1 cellular context compared by ENCODE assay signal in the genomic region with DNA sequence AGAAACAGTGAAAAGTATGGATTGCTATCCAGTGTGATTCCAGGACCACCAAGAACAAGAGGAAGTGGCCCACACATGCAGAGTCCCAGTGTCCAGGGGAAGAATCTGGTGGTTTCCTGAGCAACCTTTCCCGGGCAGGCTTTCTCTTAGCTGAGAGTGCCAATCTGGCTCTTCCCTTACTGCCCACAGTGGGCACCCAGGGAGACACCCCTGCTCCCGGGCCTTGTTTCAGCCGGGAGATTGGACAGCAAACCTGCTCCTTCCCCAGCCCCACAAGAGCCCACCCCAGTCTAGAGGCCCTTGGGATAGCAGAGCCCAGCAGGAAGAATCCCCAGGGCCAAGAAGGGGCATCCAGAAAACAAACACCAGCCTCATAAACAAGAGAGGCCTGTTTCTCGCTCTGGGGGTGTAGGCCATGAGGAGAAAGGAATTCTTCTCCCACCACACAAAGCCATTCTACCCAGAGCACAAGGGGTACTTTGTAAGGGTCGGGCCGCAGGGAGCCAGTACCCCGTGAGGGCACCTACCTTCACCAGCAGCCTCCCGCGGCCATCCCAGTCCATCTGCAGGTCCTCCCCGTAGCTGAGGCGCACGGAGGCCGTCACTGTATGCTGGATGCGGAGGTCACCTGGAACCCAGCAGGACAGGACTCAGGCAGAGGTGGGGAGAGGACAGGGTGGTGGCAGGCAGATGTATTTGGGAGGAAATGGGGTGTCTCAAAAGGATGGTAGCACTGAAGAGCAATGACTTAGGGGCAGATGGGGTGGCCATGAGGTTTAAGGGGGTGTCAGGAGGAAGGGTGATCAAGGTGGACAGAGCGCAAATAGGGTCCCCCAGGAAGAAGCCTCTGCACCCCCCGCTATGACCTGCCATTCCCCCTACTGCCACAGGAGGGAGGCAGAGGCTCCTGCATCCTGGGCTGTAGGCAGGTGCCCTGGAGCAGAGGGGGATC.
TF ChIP-seq lines count a peak whose summit lies in the region.

No MANE protein-coding gene starts in this region.

TF ChIP-seq in K562, 482 proteins besides CTCF, POLR2A, EP300 and RAD21 (continued from another document):
- no peak for TF ChIP-seq MIER1 (IDR thresholded peaks at IDR 0.05; ENCODE audit: low read depth)
- TF ChIP-seq FOXM1 (IDR thresholded peaks at IDR 0.05; ENCODE audit: low read depth): no peak
- TF ChIP-seq FOXM1 (CRISPR knock-in tag; IDR thresholded peaks at IDR 0.05; ENCODE audit: low read depth): no peak
- no peak for TF ChIP-seq KLF13 (tag; IDR thresholded peaks at IDR 0.05; ENCODE audit: borderline replicate concordance, low read depth)
- TF ChIP-seq, protein P1, sequence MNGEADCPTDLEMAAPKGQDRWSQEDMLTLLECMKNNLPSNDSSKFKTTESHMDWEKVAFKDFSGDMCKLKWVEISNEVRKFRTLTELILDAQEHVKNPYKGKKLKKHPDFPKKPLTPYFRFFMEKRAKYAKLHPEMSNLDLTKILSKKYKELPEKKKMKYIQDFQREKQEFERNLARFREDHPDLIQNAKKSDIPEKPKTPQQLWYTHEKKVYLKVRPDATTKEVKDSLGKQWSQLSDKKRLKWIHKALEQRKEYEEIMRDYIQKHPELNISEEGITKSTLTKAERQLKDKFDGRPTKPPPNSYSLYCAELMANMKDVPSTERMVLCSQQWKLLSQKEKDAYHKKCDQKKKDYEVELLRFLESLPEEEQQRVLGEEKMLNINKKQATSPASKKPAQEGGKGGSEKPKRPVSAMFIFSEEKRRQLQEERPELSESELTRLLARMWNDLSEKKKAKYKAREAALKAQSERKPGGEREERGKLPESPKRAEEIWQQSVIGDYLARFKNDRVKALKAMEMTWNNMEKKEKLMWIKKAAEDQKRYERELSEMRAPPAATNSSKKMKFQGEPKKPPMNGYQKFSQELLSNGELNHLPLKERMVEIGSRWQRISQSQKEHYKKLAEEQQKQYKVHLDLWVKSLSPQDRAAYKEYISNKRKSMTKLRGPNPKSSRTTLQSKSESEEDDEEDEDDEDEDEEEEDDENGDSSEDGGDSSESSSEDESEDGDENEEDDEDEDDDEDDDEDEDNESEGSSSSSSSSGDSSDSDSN (IDR thresholded peaks at IDR 0.05; ENCODE audit: borderline replicate concordance in 1 of 2, low read depth in 2 of 2, low read length in 2 of 2): no peak
- TF ChIP-seq ZNF124 (CRISPR knock-in tag; IDR thresholded peaks at IDR 0.05): no peak
